Comparison of ENCODE assay signal across 11 cellular contexts in genomic region chr6:13261464-13261994, GRCh38.
DNase-seq lines count a peak whose midpoint lies in the region; ATAC-seq, FAIRE-seq and TF ChIP-seq lines count a peak whose summit lies in the region.
"Had no signal": no experiment of that assay in that cellular context is flagged by ENCODE, and none has a peak within 500 bp of the region (broad histone marks: within the 10 kb centered on the region; RNA-seq: fewer than 3 reads in every experiment).

No MANE protein-coding gene starts in this region.

- DNase-seq in GM12892 (ENCODE audit: insufficient read length) = no peak
- peak in 1 of 61 donors; percentile 25 for DNase-seq in caudate nucleus (lab: John Stamatoyannopoulos, UW)
- DNase-seq in COLO829 (ENCODE audit: low spot score) = no peak
- no peak for DNase-seq in activated T-cell treated with anti-CD3 and anti-CD28 coated beads for 4 hours
- no peak for DNase-seq in NCI-H1694 treated with DMSO at 0.1 percent for 48 hours (lab: John Stamatoyannopoulos, UW)
- DNase-seq in stimulated activated CD4-positive, alpha-beta T cell treated with anti-CD3 and anti-CD28 coated beads, Interleukin-15, amount 100 ng/mL, for 24 hours = no peak
- DNase-seq: stimulated activated naive CD4-positive, alpha-beta T cell treated with Interleukin-2 at 50 U/mL for 16 hours had no signal

- TF ChIP-seq POLR2A in GM12892 (IDR thresholded peaks at IDR 0.05; ENCODE audit: low read depth, low read length) = peak; percentile 18; the same call in 1 of the 2 replicates

- H3K27ac ChIP-seq in caudate nucleus (ENCODE audit: low read depth, low read length) = peak overlapping the region; percentile 5

- FAIRE-seq in GM12892 (lab: Jason Lieb, UNC) = peak; percentile 98
- FAIRE-seq: colon had no signal

- peak; percentile 62 for ATAC-seq in GM21423 (IDR thresholded peaks at IDR 0.05; ENCODE audit: unreplicated experiment)
- peak; percentile 37 for ATAC-seq in HG03469 (IDR thresholded peaks at IDR 0.05; ENCODE audit: unreplicated experiment)
- ATAC-seq: GM23338 had no signal
